32 cellular contexts compared by ENCODE assay signal in the genomic region with DNA sequence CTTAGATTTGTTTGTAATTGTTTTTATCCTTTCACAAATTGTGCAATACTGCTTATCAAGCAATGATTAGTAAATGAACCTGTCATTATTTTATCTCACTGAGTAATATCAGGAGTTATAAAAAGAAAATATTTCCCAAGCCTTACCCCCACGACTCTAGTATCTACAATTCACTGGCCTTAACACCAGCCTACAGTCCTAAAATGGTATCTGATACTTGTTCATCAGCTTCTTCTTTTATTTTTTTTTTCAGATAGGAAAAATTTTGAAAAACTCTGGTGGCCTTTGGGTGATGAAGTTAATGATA.
"Had no signal": no experiment of that assay in that cellular context is flagged by ENCODE, and none has a peak within 500 bp of the region (broad histone marks: within the 10 kb centered on the region; RNA-seq: fewer than 3 reads in every experiment).

No MANE protein-coding gene starts in this region.

- H3K27me3 ChIP-seq: body of pancreas, cardiac muscle cell, colonic mucosa, esophagus squamous epithelium, gastroesophageal sphincter had no signal

- H3K4me3 ChIP-seq: body of pancreas, cardiac muscle cell, colonic mucosa, esophagus squamous epithelium, gastroesophageal sphincter had no signal

- DNase-seq: activated B cell treated with CpG ODN at 0.5 μM for 24 hours; activated CD4-positive, alpha-beta T cell treated with anti-CD3 and anti-CD28 coated beads for 48 hours; activated CD4-positive, alpha-beta T cell treated with anti-CD3 and anti-CD28 coated beads, Interleukin-2, amount 50 U/mL, for 1 hour; activated CD4-positive, alpha-beta T cell treated with anti-CD3 and anti-CD28 coated beads, Interleukin-2, amount 50 U/mL, for 48 hours; activated CD8-positive, alpha-beta memory T cell treated with anti-CD3 and anti-CD28 coated beads for 24 hours; activated CD8-positive, alpha-beta T cell treated with anti-CD3 and anti-CD28 coated beads for 36 hours; activated effector memory CD4-positive, alpha-beta T cell treated with Interleukin-2 at 50 U/mL for 16 hours; activated gamma-delta T cell treated with Interleukin-2 at 50 U/mL for 16 hours; activated naive CD4-positive, alpha-beta T cell treated with anti-CD3 and anti-CD28 coated beads, Interleukin-2, amount 50 U/mL, for 16 hours; activated naive CD4-positive, alpha-beta T cell treated with Interleukin-2 at 50 U/mL for 16 hours; activated T-cell treated with anti-CD3 and anti-CD28 coated beads, Interleukin-2, amount 50 U/mL, for 4 hours; amygdala; aorta; body of pancreas; central memory CD4-positive, alpha-beta T cell; cerebellar nuclear complex; colonic mucosa; effector CD8-positive, alpha-beta T cell; esophagus squamous epithelium; foreskin melanocyte; SW 1271; T-cell; T-helper 17 cell; T1000; WERI-Rb-1 had no signal

- H3K27ac ChIP-seq: body of pancreas, cardiac muscle cell, colonic mucosa, epithelial cell of prostate, gastroesophageal sphincter, WERI-Rb-1 had no signal

- FAIRE-seq: endometrium, endothelial cell of umbilical vein had no signal

- H3K4me1 ChIP-seq: body of pancreas, colonic mucosa had no signal

- ATAC-seq: activated CD4-positive, CD25-positive, alpha-beta regulatory T cell treated with anti-CD3 and anti-CD28 coated beads, Interleukin-2, amount 50 U/mL, for 24 hours; activated CD8-positive, alpha-beta T cell treated with anti-CD3 and anti-CD28 coated beads for 36 hours; activated T-cell treated with anti-CD3 and anti-CD28 coated beads, Interleukin-2, amount 50 U/mL, for 4 hours; activated T-helper 17 cell treated with anti-CD3 and anti-CD28 coated beads, Interleukin-2, amount 50 U/mL, for 72 hours; body of pancreas; gastroesophageal sphincter; T-cell; T-helper 17 cell had no signal

- H3K9me3 ChIP-seq: body of pancreas, colonic mucosa, esophagus squamous epithelium had no signal

- H3K36me3 ChIP-seq: cardiac muscle cell, colonic mucosa, esophagus squamous epithelium, gastroesophageal sphincter, WERI-Rb-1 had no signal
